In genomic region chr10:30074933-30075332, GRCh38 we compare ENCODE assay signal across 2 cellular contexts.
A peak's percentile ranks its signal among the peaks of the same experiment; 100 is the strongest.
TF ChIP-seq lines count a peak whose summit lies in the region.

No MANE protein-coding gene starts in this region.

TF ChIP-seq in K562, 482 proteins besides CTCF, POLR2A, EP300 and RAD21:
- no peak for TF ChIP-seq EWSR1 (IDR thresholded peaks at IDR 0.05; ENCODE audit: borderline replicate concordance, low read depth, partially characterized antibody)
- peak; percentile 13; the same call in 1 of the 2 replicates for TF ChIP-seq CEBPB (tag; IDR thresholded peaks at IDR 0.05)
- no peak for TF ChIP-seq CEBPG (CRISPR knock-in tag; IDR thresholded peaks at IDR 0.05)
- TF ChIP-seq CEBPG (tag; conservative IDR thresholded peaks at IDR 0.05 in 1 of 2, IDR thresholded peaks at IDR 0.05 in 1 of 2), result peak in 1 of 2 experiments; percentile 53; a peak in 1 of 4 replicates
- TF ChIP-seq HNRNPH1 (optimal IDR thresholded peaks at IDR 0.05; ENCODE audit: low read depth, low read length), result no peak
- TF ChIP-seq PTTG1 (tag; IDR thresholded peaks at IDR 0.05; ENCODE audit: low read depth), result no peak

TF ChIP-seq in neural cell, 6 proteins besides CTCF, POLR2A, EP300 and RAD21:
- no peak for TF ChIP-seq REST (IDR thresholded peaks at IDR 0.05; ENCODE audit: borderline replicate concordance)
- no peak for TF ChIP-seq EZH2 (IDR thresholded peaks at IDR 0.05; ENCODE audit: borderline replicate concordance, insufficient read depth, low read length, poor library complexity, severe bottlenecking)
- no peak for TF ChIP-seq POLR2AphosphoS5 (IDR thresholded peaks at IDR 0.05)
- TF ChIP-seq MXI1 (conservative IDR thresholded peaks at IDR 0.05; ENCODE audit: poor library complexity, severe bottlenecking), result no peak
- TF ChIP-seq TAF1 (IDR thresholded peaks at IDR 0.05; ENCODE audit: low read depth), result no peak
- TF ChIP-seq SMC3 (conservative IDR thresholded peaks at IDR 0.05; ENCODE audit: poor library complexity), result no peak
